Comparison of ENCODE assay signal across 9 cellular contexts in genomic region chr17:133932-134331, GRCh38. TPM values are rescaled to one million over a fixed set of nuclear protein-coding genes. Genes with fewer than 3 reads are reported as not detected.
A peak's percentile ranks its signal among the peaks of the same experiment; 100 is the strongest.
DNase-seq lines count a peak whose midpoint lies in the region; ATAC-seq, FAIRE-seq and TF ChIP-seq lines count a peak whose summit lies in the region.
"Not testable (repeated sequence)": the region's sequence is repeated elsewhere in the genome, so short reads cannot be mapped to it uniquely, and the experiment has no call there.
"Had no signal": no experiment of that assay in that cellular context is flagged by ENCODE, and none has a peak within 500 bp of the region (broad histone marks: within the 10 kb centered on the region; RNA-seq: fewer than 3 reads in every experiment).

No MANE protein-coding gene starts in this region.

- not testable (repeated sequence) for H3K27ac ChIP-seq in kidney (ENCODE audit: low read depth in 2 of 2, low read length in 2 of 2); trophoblast cell (ENCODE audit: low read depth, low read length)

- H3K18ac ChIP-seq in trophoblast cell (ENCODE audit: low read length): not testable (repeated sequence)

- H3K4ac ChIP-seq in trophoblast cell (ENCODE audit: low read depth, low read length): not testable (repeated sequence)

- H3K9me3 ChIP-seq in kidney (ENCODE audit: control insufficient read depth in 1 of 2, low read length in 2 of 2); trophoblast cell (ENCODE audit: insufficient read depth, low read depth, low read length): not testable (repeated sequence)

- H3K36me3 Mint-ChIP-seq in stimulated activated memory B cell treated with anti-CD40 and anti-IgM and Interleukin-4, amounts not matched to agents 10 μg/mL and 1 μg/mL and 100 μg/mL, for 72 hours: not testable (repeated sequence)

- not testable (repeated sequence) for H3K27me3 Mint-ChIP-seq in stimulated activated memory B cell treated with anti-CD40 and anti-IgM and Interleukin-4, amounts not matched to agents 10 μg/mL and 1 μg/mL and 100 μg/mL, for 72 hours

- not testable (repeated sequence) for H3K23ac ChIP-seq in trophoblast cell (ENCODE audit: low read length)

- no CpG with 5 or more reads among the region's 40 CpGs for WGBS in trophoblast cell (ENCODE audit: extremely low coverage, insufficient coverage, insufficient read length)

- not testable (repeated sequence) for H2BK5ac ChIP-seq in trophoblast cell (ENCODE audit: low read depth, low read length, poor library complexity)

- DNase-seq in activated naive CD4-positive, alpha-beta T cell treated with anti-CD3 and anti-CD28 coated beads, Interleukin-2, amount 50 U/mL, for 16 hours: peak; percentile 5
- DNase-seq in kidney: peak; percentile 71
- peak; percentile 86 to 92 for DNase-seq in trophoblast cell

- not testable (repeated sequence) for H3K9me3 Mint-ChIP-seq in stimulated activated memory B cell treated with anti-CD40 and anti-IgM and Interleukin-4, amounts not matched to agents 10 μg/mL and 1 μg/mL and 100 μg/mL, for 72 hours

- H3K4me2 ChIP-seq in trophoblast cell (ENCODE audit: low read length): not testable (repeated sequence)

- H2AFZ ChIP-seq in trophoblast cell (ENCODE audit: insufficient read depth, low read length, poor library complexity): not testable (repeated sequence)

- H2BK120ac ChIP-seq in trophoblast cell (ENCODE audit: insufficient read depth, low read length, poor library complexity): not testable (repeated sequence)

- H3K14ac ChIP-seq in trophoblast cell (ENCODE audit: low read length): not testable (repeated sequence)

- H2AK5ac ChIP-seq in trophoblast cell (ENCODE audit: low read length): not testable (repeated sequence)

- not testable (repeated sequence) for H4K12ac ChIP-seq in trophoblast cell (ENCODE audit: low read depth, low read length)

- not testable (repeated sequence) for H3K4me3 ChIP-seq in kidney (ENCODE audit: low read length in 2 of 2); trophoblast cell (ENCODE audit: low read depth, low read length)

- H2BK12ac ChIP-seq in trophoblast cell (ENCODE audit: low read length): not testable (repeated sequence)

- H3K79me2 ChIP-seq in trophoblast cell (ENCODE audit: control insufficient read depth, insufficient read depth, low read length, poor library complexity): not testable (repeated sequence)

- H3K4me1 Mint-ChIP-seq in stimulated activated memory B cell treated with anti-CD40 and anti-IgM and Interleukin-4, amounts not matched to agents 10 μg/mL and 1 μg/mL and 100 μg/mL, for 72 hours: not testable (repeated sequence)

- ATAC-seq in GM21737 (IDR thresholded peaks at IDR 0.05; ENCODE audit: unreplicated experiment) (peak; percentile 9), HG03196 (IDR thresholded peaks at IDR 0.05; ENCODE audit: unreplicated experiment) (peak; percentile 5), esophagus mucosa (peak; percentile 43)
- ATAC-seq in stimulated activated memory B cell treated with anti-CD40 and anti-IgM and Interleukin-4, amounts not matched to agents 10 μg/mL and 1 μg/mL and 100 μg/mL, for 72 hours: peak; percentile 83

- H3K27ac Mint-ChIP-seq in stimulated activated memory B cell treated with anti-CD40 and anti-IgM and Interleukin-4, amounts not matched to agents 10 μg/mL and 1 μg/mL and 100 μg/mL, for 72 hours: not testable (repeated sequence)

- H3K9ac ChIP-seq in kidney (ENCODE audit: low read length in 2 of 2); trophoblast cell (ENCODE audit: low read length): not testable (repeated sequence)

- not testable (repeated sequence) for H3K36me3 ChIP-seq in kidney (ENCODE audit: control insufficient read depth in 1 of 2, insufficient read depth in 2 of 2, low read length in 2 of 2); trophoblast cell (ENCODE audit: control insufficient read depth in 1 of 2, insufficient read depth in 2 of 2, low read length in 2 of 2)

- H4K91ac ChIP-seq in trophoblast cell (ENCODE audit: low read depth, low read length): not testable (repeated sequence)

- FAIRE-seq in kidney (lab: Jason Lieb, UNC): not testable (repeated sequence)

- not testable (repeated sequence) for H3K4me1 ChIP-seq in kidney (ENCODE audit: control insufficient read depth in 1 of 2, insufficient read depth in 1 of 2, low read depth in 1 of 2, low read length in 2 of 2); trophoblast cell (ENCODE audit: control insufficient read depth in 1 of 2, insufficient read depth in 2 of 2, low read length in 2 of 2)

- H3K27me3 ChIP-seq in trophoblast cell (ENCODE audit: insufficient read depth, low read length): not testable (repeated sequence)

- not testable (repeated sequence) for H3K4me3 Mint-ChIP-seq in stimulated activated memory B cell treated with anti-CD40 and anti-IgM and Interleukin-4, amounts not matched to agents 10 μg/mL and 1 μg/mL and 100 μg/mL, for 72 hours

- intact Hi-C loops in kidney (cut with DNase I): not testable (repeated sequence)

- not testable (repeated sequence) for H3K79me1 ChIP-seq in trophoblast cell (ENCODE audit: low read length)

- not testable (repeated sequence) for H4K8ac ChIP-seq in trophoblast cell (ENCODE audit: low read depth, low read length)

- not testable (repeated sequence) for TF ChIP-seq CTCF in kidney (IDR thresholded peaks at IDR 0.05; ENCODE audit: borderline replicate concordance, extremely low read depth, insufficient read depth)

RNA-seq across cellular contexts. Expression of gene SCGB1C2, which starts 3.4 kb away (rescaled TPM):
- total RNA-seq in esophagus mucosa (not detected), kidney (not detected)
- polyA plus RNA-seq in kidney (ENCODE audit: insufficient read depth, low read depth, low replicate concordance): not detected
- not detected in 2 replicates for polyA plus RNA-seq in trophoblast cell (2013)
- polyA plus RNA-seq: CD14-positive monocyte, IgD-negative memory B cell had no signal

RNA-seq across cellular contexts. Expression of gene DOC2B, which starts 47.5 kb away (rescaled TPM):
- total RNA-seq in esophagus mucosa (32.5 TPM), kidney (21.6 TPM)
- polyA plus RNA-seq in kidney (ENCODE audit: insufficient read depth, low read depth, low replicate concordance): 4.2 TPM
- polyA plus RNA-seq in trophoblast cell (2013): 11.1 and 11.6 TPM in 2 replicates
- polyA plus RNA-seq: IgD-negative memory B cell had no signal

Comparison
In these comparisons a context has a peak if more than half of its experiments do, and no peak if none do; other contexts are left out.
1. ATAC-seq: peak in every context shown above with its lines; median percentile 83 in stimulated activated memory B cell treated with anti-CD40 and anti-IgM and Interleukin-4, amounts not matched to agents 10 μg/mL and 1 μg/mL and 100 μg/mL, for 72 hours; 43 in esophagus mucosa; 9 in GM21737; 5 in HG03196.
2. DNase-seq: peak in every context shown above with its lines; median percentile 89 in trophoblast cell; 71 in kidney; 5 in activated naive CD4-positive, alpha-beta T cell treated with anti-CD3 and anti-CD28 coated beads, Interleukin-2, amount 50 U/mL, for 16 hours.